Comparison of ENCODE assay signal across 9 cellular contexts in genomic region chr7:22447759-22448158, GRCh38. TPM values are rescaled to one million over a fixed set of nuclear protein-coding genes. Genes with fewer than 3 reads are reported as not detected.
DNase-seq lines count a peak whose midpoint lies in the region; ATAC-seq and FAIRE-seq lines count a peak whose summit lies in the region.
"Had no signal": no experiment of that assay in that cellular context is flagged by ENCODE, and none has a peak within 500 bp of the region (broad histone marks: within the 10 kb centered on the region; RNA-seq: fewer than 3 reads in every experiment).

No MANE protein-coding gene starts in this region.

- no peak for FAIRE-seq in HTR-8/SVneo (lab: Jason Lieb, UNC)

- H3K36me3 Mint-ChIP-seq in activated T-cell treated with anti-CD3 and anti-CD28 coated beads, Interleukin-2, amount 50 U/mL, for 4 hours (ENCODE audit: insufficient read depth) = no peaks in the 10 kb centered on the region

- peaks cover 26% of the 10 kb centered on the region for H3K27me3 Mint-ChIP-seq in activated T-cell treated with anti-CD3 and anti-CD28 coated beads, Interleukin-2, amount 50 U/mL, for 4 hours (ENCODE audit: low read depth)

- H3K4me3 Mint-ChIP-seq in activated T-cell treated with anti-CD3 and anti-CD28 coated beads, Interleukin-2, amount 50 U/mL, for 4 hours = no peak overlapping the region

- peaks cover 7% of the 10 kb centered on the region for H3K4me1 Mint-ChIP-seq in activated T-cell treated with anti-CD3 and anti-CD28 coated beads, Interleukin-2, amount 50 U/mL, for 4 hours (ENCODE audit: low read depth)

- no peaks in the 10 kb centered on the region for H3K9me3 Mint-ChIP-seq in activated T-cell treated with anti-CD3 and anti-CD28 coated beads, Interleukin-2, amount 50 U/mL, for 4 hours

- H3K27ac ChIP-seq in substantia nigra (ENCODE audit: low read depth, low read length, poor library complexity, severe bottlenecking) = no peak overlapping the region
- H3K27ac ChIP-seq: left lung had no signal

- peak; percentile 86 to 87 for ATAC-seq in activated T-cell treated with anti-CD3 and anti-CD28 coated beads, Interleukin-2, amount 50 U/mL, for 4 hours
- ATAC-seq in HG02610 (IDR thresholded peaks at IDR 0.05; ENCODE audit: unreplicated experiment) (peak; percentile 82), HG03575 (IDR thresholded peaks at IDR 0.05; ENCODE audit: extremely low read depth, insufficient number of reproducible peaks, low FRiP score, unreplicated experiment) (peak; percentile 88)
- peak; percentile 82 for ATAC-seq in stimulated activated naive CD8-positive, alpha-beta T cell treated with anti-CD3 and anti-CD28 coated beads, Interleukin-15, Interleukin-2, amounts not matched to agents 100 U/mL and 50 U/mL, for 24 hours
- ATAC-seq: left lung had no signal

- DNase-seq in activated T-cell treated with anti-CD3 and anti-CD28 coated beads, Interleukin-2, amount 50 U/mL, for 4 hours = no peak
- DNase-seq in activated T-cell treated with anti-CD3 and anti-CD28 coated beads, Interleukin-2, amount 50 U/mL, for 48 hours = no peak
- DNase-seq in stimulated activated naive CD8-positive, alpha-beta T cell treated with anti-CD3 and anti-CD28 coated beads, Interleukin-15, Interleukin-2, amounts not matched to agents 100 U/mL and 50 U/mL, for 24 hours = no peak
- DNase-seq in HTR-8/SVneo (ENCODE audit: insufficient read length, low spot score) (no peak), substantia nigra (lab: John Stamatoyannopoulos, UW) (no peak)
- DNase-seq in stimulated activated CD4-positive, alpha-beta T cell treated with anti-CD3 and anti-CD28 coated beads, Interleukin-4, amount 100 ng/mL, for 4 hours = no peak
- DNase-seq: left lung had no signal

RNA-seq across cellular contexts. Expression of gene STEAP1B, which starts 52.2 kb away (rescaled TPM):
- under 1 TPM; 0.20 to 0.33 (median 0.24) TPM for total RNA-seq in activated T-cell treated with anti-CD3 and anti-CD28 coated beads, Interleukin-2, amount 50 U/mL, for 4 hours
